In the genomic region with DNA sequence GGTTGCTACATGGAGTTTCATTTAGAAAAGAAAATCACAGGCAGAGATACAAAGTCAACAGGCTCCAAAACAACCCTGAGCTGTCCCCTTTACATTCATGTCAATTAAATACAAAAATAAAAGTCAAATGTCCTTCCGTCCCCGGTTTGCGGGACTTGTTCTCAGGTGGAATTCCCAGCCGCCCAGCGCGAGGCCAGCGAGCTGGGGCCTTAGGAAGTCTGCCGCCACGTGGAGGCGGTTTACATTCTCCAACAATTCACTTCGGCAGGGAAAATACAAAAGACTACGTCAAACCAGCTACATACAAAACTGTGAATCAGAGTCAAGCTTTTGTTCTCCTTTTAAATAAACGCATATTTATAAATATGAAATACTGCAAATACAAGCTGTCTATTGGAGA, we compare ENCODE assay signal across 20 cellular contexts. TPM values are rescaled to one million over a fixed set of nuclear protein-coding genes. Genes with fewer than 3 reads are reported as not detected.
"Had no signal": no experiment of that assay in that cellular context is flagged by ENCODE, and none has a peak within 500 bp of the region (broad histone marks: within the 10 kb centered on the region; RNA-seq: fewer than 3 reads in every experiment).

No MANE protein-coding gene starts in this region.

- H3K4me2 ChIP-seq: SK-N-SH had no signal

- H3K9me2 ChIP-seq: SK-N-SH had no signal

- H3K27ac ChIP-seq: RWPE1 had no signal

- H3K9me3 ChIP-seq: SK-N-SH had no signal

- H3K9ac ChIP-seq: SK-N-SH had no signal

- DNase-seq: Kasumi-1, KG1, MM.1S, NCI-H1436, NCI-H187, NCI-H2029, NCI-H2081 treated with DMSO at 0.1 percent for 48 hours, NCI-H2171, NCI-H226, NCI-H446, NCI-H510A, NCI-H524 treated with DMSO at 0.1 percent for 48 hours, NCI-H774, SHP77, SK-N-SH, SW 1271 had no signal

RNA-seq across cellular contexts. Expression of a gene that starts 25.3 kb away (rescaled TPM):
- total RNA-seq: HT1080, M059J, SK-MEL-5 had no signal
